In the genomic region with DNA sequence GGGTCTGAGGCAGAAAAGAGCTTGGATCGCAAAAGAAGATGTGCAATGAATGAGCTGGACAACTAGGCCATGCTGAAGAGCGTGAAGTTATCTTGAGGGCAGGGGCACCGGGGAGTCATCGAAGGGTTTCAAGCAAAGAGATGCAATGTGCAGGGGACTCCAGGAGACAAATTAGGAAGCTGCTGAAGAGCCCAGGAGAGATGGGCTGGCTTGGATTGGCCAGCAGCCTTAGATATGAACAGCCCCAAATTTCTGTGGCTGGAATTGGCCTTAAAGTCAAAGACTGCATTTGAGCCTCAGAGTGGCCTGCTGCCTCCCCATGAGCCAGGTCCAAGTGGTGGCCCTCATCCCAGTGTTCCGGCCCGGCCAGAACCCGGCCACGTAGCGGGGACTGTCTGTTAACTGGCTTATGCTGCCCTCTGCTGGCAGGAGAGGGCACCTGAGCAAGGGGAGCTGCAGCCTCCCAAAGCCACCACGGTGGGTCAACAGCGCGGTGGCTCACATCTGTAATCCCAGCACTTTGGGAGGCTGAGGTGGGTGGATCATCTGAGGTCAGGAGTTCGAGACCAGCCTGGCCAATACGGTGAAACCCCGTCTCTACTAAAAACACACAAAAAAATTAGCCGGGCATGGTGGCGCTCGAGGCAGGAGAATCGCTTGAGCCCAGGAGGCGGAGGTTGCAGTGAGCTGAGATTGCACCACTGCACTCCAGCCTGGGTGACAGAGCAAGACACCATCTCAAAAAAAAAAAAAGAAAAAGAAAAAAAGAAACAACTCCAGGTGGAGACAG, we compare ENCODE assay signal across 1 cellular context.
TF ChIP-seq lines count a peak whose summit lies in the region.
"Not testable (repeated sequence)": the region's sequence is repeated elsewhere in the genome, so short reads cannot be mapped to it uniquely, and the experiment has no call there.

No MANE protein-coding gene starts in this region.

TF ChIP-seq in HepG2, 621 proteins besides CTCF, POLR2A, EP300 and RAD21 (continued from another document and continues in another):
- TF ChIP-seq, protein P1, sequence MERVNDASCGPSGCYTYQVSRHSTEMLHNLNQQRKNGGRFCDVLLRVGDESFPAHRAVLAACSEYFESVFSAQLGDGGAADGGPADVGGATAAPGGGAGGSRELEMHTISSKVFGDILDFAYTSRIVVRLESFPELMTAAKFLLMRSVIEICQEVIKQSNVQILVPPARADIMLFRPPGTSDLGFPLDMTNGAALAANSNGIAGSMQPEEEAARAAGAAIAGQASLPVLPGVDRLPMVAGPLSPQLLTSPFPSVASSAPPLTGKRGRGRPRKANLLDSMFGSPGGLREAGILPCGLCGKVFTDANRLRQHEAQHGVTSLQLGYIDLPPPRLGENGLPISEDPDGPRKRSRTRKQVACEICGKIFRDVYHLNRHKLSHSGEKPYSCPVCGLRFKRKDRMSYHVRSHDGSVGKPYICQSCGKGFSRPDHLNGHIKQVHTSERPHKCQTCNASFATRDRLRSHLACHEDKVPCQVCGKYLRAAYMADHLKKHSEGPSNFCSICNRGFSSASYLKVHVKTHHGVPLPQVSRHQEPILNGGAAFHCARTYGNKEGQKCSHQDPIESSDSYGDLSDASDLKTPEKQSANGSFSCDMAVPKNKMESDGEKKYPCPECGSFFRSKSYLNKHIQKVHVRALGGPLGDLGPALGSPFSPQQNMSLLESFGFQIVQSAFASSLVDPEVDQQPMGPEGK (CRISPR knock-in tag; IDR thresholded peaks at IDR 0.05), result peak; percentile 34
- TF ChIP-seq GATAD2A (CRISPR knock-in tag; IDR thresholded peaks at IDR 0.05) (peak; percentile 55), FOXO1 (CRISPR knock-in tag; IDR thresholded peaks at IDR 0.05) (peak; percentile 77), TCF7 (IDR thresholded peaks at IDR 0.05; ENCODE audit: low read depth) (0 out of 2 replicates have a peak, but pooled peaks have one; percentile 10), SMC3 (IDR thresholded peaks at IDR 0.05; ENCODE audit: low read length) (peak; percentile 69), LCORL (IDR thresholded peaks at IDR 0.05) (peak; percentile 49; the same call in 1 of the 2 replicates), LCORL (CRISPR knock-in tag; IDR thresholded peaks at IDR 0.05) (peak; percentile 64), ZNF501 (CRISPR knock-in tag; IDR thresholded peaks at IDR 0.05) (peak; percentile 61), KLF16 (CRISPR knock-in tag; IDR thresholded peaks at IDR 0.05) (peak in 1 of 2 experiments; percentile 73; a peak in 1 of 4 replicates), ARNT2 (CRISPR knock-in tag; IDR thresholded peaks at IDR 0.05; ENCODE audit: low read depth) (peak; percentile 51; the same call in 1 of the 2 replicates), ZMAT3 (CRISPR knock-in tag; conservative IDR thresholded peaks at IDR 0.05) (peak; percentile 64; the same call in 1 of the 2 replicates), ZNF205 (CRISPR knock-in tag; IDR thresholded peaks at IDR 0.05) (peak; percentile 43; the same call in 1 of the 2 replicates), MXI1 (IDR thresholded peaks at IDR 0.05; ENCODE audit: borderline replicate concordance, low read depth, low read length) (peak; percentile 38; the same call in 1 of the 3 replicates), BORCS8-MEF2B (CRISPR knock-in tag; IDR thresholded peaks at IDR 0.05) (peak; percentile 50; the same call in 1 of the 2 replicates), PHF21A (CRISPR knock-in tag; IDR thresholded peaks at IDR 0.05) (peak; percentile 20; the same call in 1 of the 2 replicates), KDM1A (CRISPR knock-in tag; IDR thresholded peaks at IDR 0.05) (peak; percentile 50; the same call in 1 of the 2 replicates), ZNF546 (CRISPR knock-in tag; conservative IDR thresholded peaks at IDR 0.05) (0 out of 2 replicates have a peak, but pooled peaks have one; percentile 51), ZNF768 (CRISPR knock-in tag; IDR thresholded peaks at IDR 0.05) (peak; percentile 78; the same call in 1 of the 2 replicates), NRL (CRISPR knock-in tag; IDR thresholded peaks at IDR 0.05; ENCODE audit: borderline replicate concordance) (peak; percentile 66), FOXP1 (CRISPR knock-in tag; IDR thresholded peaks at IDR 0.05) (0 out of 2 replicates have a peak, but pooled peaks have one; percentile 9), POGZ (CRISPR knock-in tag; IDR thresholded peaks at IDR 0.05) (0 out of 2 replicates have a peak, but pooled peaks have one; percentile 48), ZNF883 (CRISPR knock-in tag; IDR thresholded peaks at IDR 0.05; ENCODE audit: not compliant biosample characterization) (peak; percentile 68), FOXA3 (CRISPR knock-in tag; IDR thresholded peaks at IDR 0.05) (peak; percentile 66), GABPB1 (CRISPR knock-in tag; IDR thresholded peaks at IDR 0.05) (peak; percentile 64), ZMYM2 (CRISPR knock-in tag; IDR thresholded peaks at IDR 0.05) (0 out of 2 replicates have a peak, but pooled peaks have one; percentile 65), KDM3A (CRISPR knock-in tag; IDR thresholded peaks at IDR 0.05; ENCODE audit: low read depth) (peak; percentile 96), RXRB (CRISPR knock-in tag; IDR thresholded peaks at IDR 0.05; ENCODE audit: borderline replicate concordance) (peak; percentile 34; the same call in 1 of the 2 replicates), SOX13 (CRISPR knock-in tag; conservative IDR thresholded peaks at IDR 0.05 in 1 of 2, IDR thresholded peaks at IDR 0.05 in 1 of 2) (peak in 1 of 2 experiments; percentile 56; a peak in 1 of 4 replicates), STAG1 (CRISPR knock-in tag; IDR thresholded peaks at IDR 0.05) (peak; percentile 98), ZBTB38 (CRISPR knock-in tag; IDR thresholded peaks at IDR 0.05) (0 out of 2 replicates have a peak, but pooled peaks have one; percentile 29), ZNF720 (CRISPR knock-in tag; IDR thresholded peaks at IDR 0.05) (0 out of 2 replicates have a peak, but pooled peaks have one; percentile 71), SALL2 (CRISPR knock-in tag; IDR thresholded peaks at IDR 0.05) (peak; percentile 69; the same call in 1 of the 2 replicates), SMAD3 (CRISPR knock-in tag; IDR thresholded peaks at IDR 0.05) (peak; percentile 62; the same call in 1 of the 2 replicates), SALL1 (CRISPR knock-in tag; IDR thresholded peaks at IDR 0.05) (peak; percentile 77), CHD4 (IDR thresholded peaks at IDR 0.05; ENCODE audit: borderline replicate concordance, low read length) (peak; percentile 86; the same call in 1 of the 2 replicates), MIER2 (CRISPR knock-in tag; IDR thresholded peaks at IDR 0.05) (peak; percentile 68), ZFP1 (CRISPR knock-in tag; IDR thresholded peaks at IDR 0.05) (0 out of 2 replicates have a peak, but pooled peaks have one; percentile 52), NFE2L2 (IDR thresholded peaks at IDR 0.05; ENCODE audit: low read length) (peak; percentile 5; the same call in 1 of the 2 replicates), HMG20B (CRISPR knock-in tag; conservative IDR thresholded peaks at IDR 0.05) (0 out of 2 replicates have a peak, but pooled peaks have one; percentile 50), MAZ (CRISPR knock-in tag; IDR thresholded peaks at IDR 0.05; ENCODE audit: low read depth) (peak; percentile 63; the same call in 1 of the 2 replicates), SOX6 (CRISPR knock-in tag; IDR thresholded peaks at IDR 0.05) (0 out of 2 replicates have a peak, but pooled peaks have one; percentile 32), ZNF891 (CRISPR knock-in tag; IDR thresholded peaks at IDR 0.05) (peak; percentile 89; the same call in 1 of the 2 replicates), ETV5 (CRISPR knock-in tag; IDR thresholded peaks at IDR 0.05; ENCODE audit: borderline replicate concordance) (peak; percentile 31; the same call in 1 of the 2 replicates), TSC22D2 (CRISPR knock-in tag; IDR thresholded peaks at IDR 0.05; ENCODE audit: borderline replicate concordance) (peak; percentile 74; the same call in 1 of the 2 replicates), KDM2A (CRISPR knock-in tag; IDR thresholded peaks at IDR 0.05; ENCODE audit: borderline replicate concordance, low read depth) (peak; percentile 94), ZNF317 (CRISPR knock-in tag; IDR thresholded peaks at IDR 0.05) (peak; percentile 18; the same call in 1 of the 2 replicates)
- TF ChIP-seq, protein P2, sequence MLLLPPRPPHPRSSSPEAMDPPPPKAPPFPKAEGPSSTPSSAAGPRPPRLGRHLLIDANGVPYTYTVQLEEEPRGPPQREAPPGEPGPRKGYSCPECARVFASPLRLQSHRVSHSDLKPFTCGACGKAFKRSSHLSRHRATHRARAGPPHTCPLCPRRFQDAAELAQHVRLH (CRISPR knock-in tag; IDR thresholded peaks at IDR 0.05; ENCODE audit: borderline replicate concordance, low read depth), result peak; percentile 92; the same call in 1 of the 2 replicates
- TF ChIP-seq, protein P3, sequence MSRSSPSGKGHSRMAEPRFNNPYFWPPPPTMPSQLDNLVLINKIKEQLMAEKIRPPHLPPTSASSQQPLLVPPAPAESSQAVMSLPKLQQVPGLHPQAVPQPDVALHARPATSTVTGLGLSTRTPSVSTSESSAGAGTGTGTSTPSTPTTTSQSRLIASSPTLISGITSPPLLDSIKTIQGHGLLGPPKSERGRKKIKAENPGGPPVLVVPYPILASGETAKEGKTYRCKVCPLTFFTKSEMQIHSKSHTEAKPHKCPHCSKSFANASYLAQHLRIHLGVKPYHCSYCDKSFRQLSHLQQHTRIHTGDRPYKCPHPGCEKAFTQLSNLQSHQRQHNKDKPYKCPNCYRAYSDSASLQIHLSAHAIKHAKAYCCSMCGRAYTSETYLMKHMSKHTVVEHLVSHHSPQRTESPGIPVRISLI (CRISPR knock-in tag; IDR thresholded peaks at IDR 0.05; ENCODE audit: borderline replicate concordance), result peak; percentile 89
- TF ChIP-seq FOXP1 (IDR thresholded peaks at IDR 0.05); SOX13 (IDR thresholded peaks at IDR 0.05); MAZ (IDR thresholded peaks at IDR 0.05; ENCODE audit: borderline replicate concordance, low read depth, low read length); SOX6 (IDR thresholded peaks at IDR 0.05): not testable (repeated sequence)
- TF ChIP-seq, protein P4, sequence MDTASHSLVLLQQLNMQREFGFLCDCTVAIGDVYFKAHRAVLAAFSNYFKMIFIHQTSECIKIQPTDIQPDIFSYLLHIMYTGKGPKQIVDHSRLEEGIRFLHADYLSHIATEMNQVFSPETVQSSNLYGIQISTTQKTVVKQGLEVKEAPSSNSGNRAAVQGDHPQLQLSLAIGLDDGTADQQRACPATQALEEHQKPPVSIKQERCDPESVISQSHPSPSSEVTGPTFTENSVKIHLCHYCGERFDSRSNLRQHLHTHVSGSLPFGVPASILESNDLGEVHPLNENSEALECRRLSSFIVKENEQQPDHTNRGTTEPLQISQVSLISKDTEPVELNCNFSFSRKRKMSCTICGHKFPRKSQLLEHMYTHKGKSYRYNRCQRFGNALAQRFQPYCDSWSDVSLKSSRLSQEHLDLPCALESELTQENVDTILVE (CRISPR knock-in tag; IDR thresholded peaks at IDR 0.05), result peak; percentile 65; the same call in 1 of the 2 replicates
- TF ChIP-seq, protein P5, sequence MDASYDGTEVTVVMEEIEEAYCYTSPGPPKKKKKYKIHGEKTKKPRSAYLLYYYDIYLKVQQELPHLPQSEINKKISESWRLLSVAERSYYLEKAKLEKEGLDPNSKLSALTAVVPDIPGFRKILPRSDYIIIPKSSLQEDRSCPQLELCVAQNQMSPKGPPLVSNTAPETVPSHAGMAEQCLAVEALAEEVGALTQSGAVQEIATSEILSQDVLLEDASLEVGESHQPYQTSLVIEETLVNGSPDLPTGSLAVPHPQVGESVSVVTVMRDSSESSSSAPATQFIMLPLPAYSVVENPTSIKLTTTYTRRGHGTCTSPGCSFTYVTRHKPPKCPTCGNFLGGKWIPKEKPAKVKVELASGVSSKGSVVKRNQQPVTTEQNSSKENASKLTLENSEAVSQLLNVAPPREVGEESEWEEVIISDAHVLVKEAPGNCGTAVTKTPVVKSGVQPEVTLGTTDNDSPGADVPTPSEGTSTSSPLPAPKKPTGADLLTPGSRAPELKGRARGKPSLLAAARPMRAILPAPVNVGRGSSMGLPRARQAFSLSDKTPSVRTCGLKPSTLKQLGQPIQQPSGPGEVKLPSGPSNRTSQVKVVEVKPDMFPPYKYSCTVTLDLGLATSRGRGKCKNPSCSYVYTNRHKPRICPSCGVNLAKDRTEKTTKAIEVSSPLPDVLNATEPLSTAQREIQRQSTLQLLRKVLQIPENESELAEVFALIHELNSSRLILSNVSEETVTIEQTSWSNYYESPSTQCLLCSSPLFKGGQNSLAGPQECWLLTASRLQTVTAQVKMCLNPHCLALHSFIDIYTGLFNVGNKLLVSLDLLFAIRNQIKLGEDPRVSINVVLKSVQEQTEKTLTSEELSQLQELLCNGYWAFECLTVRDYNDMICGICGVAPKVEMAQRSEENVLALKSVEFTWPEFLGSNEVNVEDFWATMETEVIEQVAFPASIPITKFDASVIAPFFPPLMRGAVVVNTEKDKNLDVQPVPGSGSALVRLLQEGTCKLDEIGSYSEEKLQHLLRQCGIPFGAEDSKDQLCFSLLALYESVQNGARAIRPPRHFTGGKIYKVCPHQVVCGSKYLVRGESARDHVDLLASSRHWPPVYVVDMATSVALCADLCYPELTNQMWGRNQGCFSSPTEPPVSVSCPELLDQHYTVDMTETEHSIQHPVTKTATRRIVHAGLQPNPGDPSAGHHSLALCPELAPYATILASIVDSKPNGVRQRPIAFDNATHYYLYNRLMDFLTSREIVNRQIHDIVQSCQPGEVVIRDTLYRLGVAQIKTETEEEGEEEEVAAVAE (CRISPR knock-in tag; IDR thresholded peaks at IDR 0.05; ENCODE audit: borderline replicate concordance), result 0 out of 2 replicates have a peak, but pooled peaks have one; percentile 38
- TF ChIP-seq, protein P6, sequence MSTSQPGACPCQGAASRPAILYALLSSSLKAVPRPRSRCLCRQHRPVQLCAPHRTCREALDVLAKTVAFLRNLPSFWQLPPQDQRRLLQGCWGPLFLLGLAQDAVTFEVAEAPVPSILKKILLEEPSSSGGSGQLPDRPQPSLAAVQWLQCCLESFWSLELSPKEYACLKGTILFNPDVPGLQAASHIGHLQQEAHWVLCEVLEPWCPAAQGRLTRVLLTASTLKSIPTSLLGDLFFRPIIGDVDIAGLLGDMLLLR (CRISPR knock-in tag; IDR thresholded peaks at IDR 0.05), result peak; percentile 76
- TF ChIP-seq, protein P7, sequence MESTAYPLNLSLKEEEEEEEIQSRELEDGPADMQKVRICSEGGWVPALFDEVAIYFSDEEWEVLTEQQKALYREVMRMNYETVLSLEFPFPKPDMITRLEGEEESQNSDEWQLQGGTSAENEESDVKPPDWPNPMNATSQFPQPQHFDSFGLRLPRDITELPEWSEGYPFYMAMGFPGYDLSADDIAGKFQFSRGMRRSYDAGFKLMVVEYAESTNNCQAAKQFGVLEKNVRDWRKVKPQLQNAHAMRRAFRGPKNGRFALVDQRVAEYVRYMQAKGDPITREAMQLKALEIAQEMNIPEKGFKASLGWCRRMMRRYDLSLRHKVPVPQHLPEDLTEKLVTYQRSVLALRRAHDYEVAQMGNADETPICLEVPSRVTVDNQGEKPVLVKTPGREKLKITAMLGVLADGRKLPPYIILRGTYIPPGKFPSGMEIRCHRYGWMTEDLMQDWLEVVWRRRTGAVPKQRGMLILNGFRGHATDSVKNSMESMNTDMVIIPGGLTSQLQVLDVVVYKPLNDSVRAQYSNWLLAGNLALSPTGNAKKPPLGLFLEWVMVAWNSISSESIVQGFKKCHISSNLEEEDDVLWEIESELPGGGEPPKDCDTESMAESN (CRISPR knock-in tag; conservative IDR thresholded peaks at IDR 0.05), result peak; percentile 57; the same call in 1 of the 2 replicates
- TF ChIP-seq, protein P8, sequence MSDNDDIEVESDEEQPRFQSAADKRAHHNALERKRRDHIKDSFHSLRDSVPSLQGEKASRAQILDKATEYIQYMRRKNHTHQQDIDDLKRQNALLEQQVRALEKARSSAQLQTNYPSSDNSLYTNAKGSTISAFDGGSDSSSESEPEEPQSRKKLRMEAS (IDR thresholded peaks at IDR 0.05), result peak; percentile 20; the same call in 1 of the 2 replicates
